In genomic region chr9:129109504-129109903, GRCh38 we compare ENCODE assay signal across 8 cellular contexts. TPM values are rescaled to one million over a fixed set of nuclear protein-coding genes. Genes with fewer than 3 reads are reported as not detected.
DNase-seq lines count a peak whose midpoint lies in the region; ATAC-seq and TF ChIP-seq lines count a peak whose summit lies in the region.
"Had no signal": no experiment of that assay in that cellular context is flagged by ENCODE, and none has a peak within 500 bp of the region (broad histone marks: within the 10 kb centered on the region; RNA-seq: fewer than 3 reads in every experiment).

No MANE protein-coding gene starts in this region.

- CTCF ChIA-PET in T-cell (lab: Charles Lee): interaction anchor here in 1 of 2 donors (0.5 kb wide), 1 partner anchor 23 kb away, joined by 3 read pairs; no protein-coding TSS in a partner anchor

- H3K27ac ChIP-seq in ovary (peak overlapping the region in 1 of 2 donors; percentile 23), aorta (ENCODE audit: low read depth in 1 of 2, low read length in 2 of 2) (no peak overlapping the region)

- no peak for TF ChIP-seq POLR2A in erythroblast (IDR thresholded peaks at IDR 0.05; ENCODE audit: low read length)
- TF ChIP-seq POLR2A in ovary (IDR thresholded peaks at IDR 0.05): no peak

- no peaks in the 10 kb centered on the region for H3K27me3 Mint-ChIP-seq in T-cell

- H3K9me3 Mint-ChIP-seq in T-cell: no peaks in the 10 kb centered on the region

- no peak for ATAC-seq in T-cell (replicated peaks in 1 of 4)
- no peak for ATAC-seq in aorta (ENCODE audit: low FRiP score)
- no peak for ATAC-seq in HG02678 (IDR thresholded peaks at IDR 0.05; ENCODE audit: unreplicated experiment)

- no peaks in the 10 kb centered on the region for H3K36me3 ChIP-seq in ovary
- H3K36me3 ChIP-seq in aorta (ENCODE audit: control insufficient read depth in 1 of 2, insufficient read depth in 2 of 2, low read length in 1 of 2): no peaks in the 10 kb centered on the region

- POLR2A ChIA-PET in T-cell (lab: Charles Lee): no interaction called here

- no peak for TF ChIP-seq EP300 in ovary (IDR thresholded peaks at IDR 0.05)

- H3K4me3 Mint-ChIP-seq in T-cell: peak overlapping the region; percentile 62 to 85 (median 74)

- peak overlapping the region; percentile 4 to 41 for H3K27ac Mint-ChIP-seq in T-cell

- no peaks in the 10 kb centered on the region for H3K27me3 ChIP-seq in ovary
- no peaks in the 10 kb centered on the region for H3K27me3 ChIP-seq in aorta (ENCODE audit: control insufficient read depth in 1 of 2, insufficient read depth in 2 of 2, low read length in 1 of 2)
- H3K27me3 ChIP-seq: left lung had no signal

- H3K4me1 ChIP-seq in ovary (ENCODE audit: insufficient read depth) (peaks cover 5% of the 10 kb centered on the region), aorta (ENCODE audit: control insufficient read depth in 1 of 2, insufficient read depth in 2 of 2, low read length in 2 of 2) (no peaks in the 10 kb centered on the region)

- H3K36me3 Mint-ChIP-seq in T-cell: peaks cover 3% of the 10 kb centered on the region

- H3K4me1 Mint-ChIP-seq in T-cell: peaks cover 22 to 36% (median 28%) of the 10 kb centered on the region in 3 donors

- DNase-seq in HFF-Myc (ENCODE audit: extremely low read depth, low read depth) (no peak), T-cell (peak in 16 of 34 experiments; percentile 3 to 35 (median 22)), erythroblast (lab: John Stamatoyannopoulos, UW) (peak; percentile 56 to 59), ovary (peak in 1 of 5 donors; percentile 56), inferior parietal cortex (ENCODE audit: extremely low spot score) (no peak), aorta (no peak)

- 75 to 92% (median 85%) methylated on average over 7 of the region's 7 CpGs for WGBS in ovary, 3 donors
- 41 to 46% methylated on average over 7 of the region's 7 CpGs for WGBS in aorta, 2 donors

- TF ChIP-seq CTCF in HFF-Myc (IDR thresholded peaks at IDR 0.05; ENCODE audit: low read depth, low read length, missing control alignments) (no peak), ovary (IDR thresholded peaks at IDR 0.05) (no peak)

- no peaks in the 10 kb centered on the region for H3K9me3 ChIP-seq in ovary
- no peaks in the 10 kb centered on the region for H3K9me3 ChIP-seq in aorta (ENCODE audit: control insufficient read depth, low read length)
- H3K9me3 ChIP-seq: left lung had no signal

- intact Hi-C loops in ovary (cut with DNase I): no loop called here
- intact Hi-C loops in aorta (cut with DNase I): no loop called here

- peak overlapping the region; percentile 84 for H3K4me3 ChIP-seq in HFF-Myc (replicated peaks; ENCODE audit: low read depth, low read length)
- H3K4me3 ChIP-seq in ovary: peak overlapping the region; percentile 78
- no peak overlapping the region for H3K4me3 ChIP-seq in aorta (ENCODE audit: low read length in 2 of 2)

RNA-seq across cellular contexts. Expression of gene CRAT, which starts 1.1 kb away (rescaled TPM):
- total RNA-seq in T-cell: 10 to 100 TPM in 4 of 5 donors, 1 to 10 TPM in 1; 6.6 to 17.5 (median 13.9) TPM
- 10 to 100 TPM; 23.0 to 42.7 (median 39.1) TPM for total RNA-seq in ovary
- 10 to 100 TPM; 28.7 to 29.9 TPM for polyA plus RNA-seq in ovary
- total RNA-seq in aorta: 10 to 100 TPM; 42.0 to 48.4 TPM
- polyA plus RNA-seq in aorta: 10 to 100 TPM; 26.8 to 51.1 TPM

RNA-seq across cellular contexts. Expression of gene PTPA, which starts 1.7 kb away (rescaled TPM):
- total RNA-seq in T-cell (10 to 100 TPM; 51.3 to 71.5 (median 65.5) TPM), ovary (100 to 1,000 TPM in 3 of 7 donors, 10 to 100 TPM in 4; 32.1 to 107 (median 89.2) TPM), aorta (100 to 1,000 TPM in 1 of 2 donors, 10 to 100 TPM in 1; 80.3 to 156 TPM)
- polyA plus RNA-seq in ovary (10 to 100 TPM; 62.9 to 97.8 TPM), aorta (10 to 100 TPM; 60.6 to 73.2 TPM)

RNA-seq across cellular contexts. Expression of gene DOLPP1, which starts 28.6 kb away (rescaled TPM):
- 10 to 100 TPM in 3 of 5 donors, 1 to 10 TPM in 2; 5.1 to 14.4 (median 11.8) TPM for total RNA-seq in T-cell
- 10 to 100 TPM in 3 of 7 donors, 1 to 10 TPM in 4; 3.3 to 16.2 (median 9.4) TPM for total RNA-seq in ovary
- polyA plus RNA-seq in ovary: 1 to 10 TPM; 6.8 to 8.6 TPM
- 1 to 10 TPM; 4.0 to 5.1 TPM for total RNA-seq in aorta
- polyA plus RNA-seq in aorta: 1 to 10 TPM; 2.1 to 4.9 TPM

Comparison
In these comparisons a context has a peak if more than half of its experiments do, and no peak if none do; other contexts are left out.
1. DNase-seq: peak in erythroblast (2 of 2); none in HFF-Myc (single experiment), inferior parietal cortex (single experiment) and aorta (0 of 2).
2. H3K4me3 ChIP-seq: peak in HFF-Myc (single experiment) and ovary (single experiment); none in aorta (0 of 2).